Comparison of ENCODE assay signal across 15 cellular contexts in the genomic region with DNA sequence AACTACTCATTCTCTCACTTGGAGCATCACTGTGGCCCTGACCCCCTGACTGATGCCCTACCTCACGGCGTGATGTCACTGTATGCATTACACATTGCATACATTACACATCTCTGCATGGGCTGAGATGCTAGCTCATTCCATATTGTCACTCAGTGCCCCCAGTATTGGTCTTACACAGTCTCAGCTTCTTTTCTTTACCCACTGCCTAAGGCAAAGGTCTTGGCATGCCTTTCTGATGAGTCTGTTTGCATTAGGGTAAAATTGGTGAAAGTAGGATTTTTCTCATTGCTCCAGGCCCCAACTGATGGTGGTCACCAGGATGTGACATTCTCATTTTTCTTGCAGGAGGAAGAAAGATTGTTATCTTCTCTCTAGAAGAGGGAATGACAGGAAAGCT.
A peak's percentile ranks its signal among the peaks of the same experiment; 100 is the strongest.
DNase-seq lines count a peak whose midpoint lies in the region; ATAC-seq lines count a peak whose summit lies in the region.
"Had no signal": no experiment of that assay in that cellular context is flagged by ENCODE, and none has a peak within 500 bp of the region (broad histone marks: within the 10 kb centered on the region; RNA-seq: fewer than 3 reads in every experiment).

No MANE protein-coding gene starts in this region.

- peak overlapping the region; percentile 72 for H4K91ac ChIP-seq in trophoblast cell (ENCODE audit: low read depth, low read length)

- H2BK120ac ChIP-seq in trophoblast cell (ENCODE audit: insufficient read depth, low read length, poor library complexity) = peak overlapping the region; percentile 67

- peak overlapping the region; percentile 22 for H2BK5ac ChIP-seq in trophoblast cell (ENCODE audit: low read depth, low read length, poor library complexity)

- H3K18ac ChIP-seq in trophoblast cell (ENCODE audit: low read length) = peak overlapping the region; percentile 38

- no peak overlapping the region for H3K4me2 ChIP-seq in trophoblast cell (ENCODE audit: low read length)
- H3K4me2 ChIP-seq: KMS-11, PC-9 had no signal

- peak overlapping the region; percentile 93 for H2BK12ac ChIP-seq in trophoblast cell (ENCODE audit: low read length)

- H3K36me3 ChIP-seq in trophoblast cell (ENCODE audit: control insufficient read depth in 1 of 2, insufficient read depth in 2 of 2, low read length in 2 of 2) = no peaks in the 10 kb centered on the region

- peak overlapping the region; percentile 35 for H2AFZ ChIP-seq in trophoblast cell (ENCODE audit: insufficient read depth, low read length, poor library complexity)
- H2AFZ ChIP-seq: PC-9 had no signal

- H4K8ac ChIP-seq in trophoblast cell (ENCODE audit: low read depth, low read length) = peak overlapping the region; percentile 15

- no peaks in the 10 kb centered on the region for H3K4me1 Mint-ChIP-seq in naive thymus-derived CD8-positive, alpha-beta T cell

- ATAC-seq in GM18867 (IDR thresholded peaks at IDR 0.05; ENCODE audit: unreplicated experiment) = no peak
- no peak for ATAC-seq in naive thymus-derived CD8-positive, alpha-beta T cell
- ATAC-seq: SK-N-SH treated with all-trans-retinoic acid at 6 μM for 48 hours had no signal

- peaks cover 2% of the 10 kb centered on the region for H3K79me2 ChIP-seq in trophoblast cell (ENCODE audit: control insufficient read depth, insufficient read depth, low read length, poor library complexity)

- H3K4me1 ChIP-seq in trophoblast cell (ENCODE audit: control insufficient read depth in 1 of 2, insufficient read depth in 2 of 2, low read length in 2 of 2) = peaks cover 6 to 9% of the 10 kb centered on the region in 2 experiments

- H3K23ac ChIP-seq in trophoblast cell (ENCODE audit: low read length) = no peak overlapping the region

- no peak overlapping the region for H3K4me3 ChIP-seq in trophoblast cell (ENCODE audit: low read depth, low read length)
- H3K4me3 ChIP-seq: PC-9 had no signal

- no peak overlapping the region for H3K27ac Mint-ChIP-seq in naive thymus-derived CD8-positive, alpha-beta T cell

- H3K36me3 Mint-ChIP-seq in naive thymus-derived CD8-positive, alpha-beta T cell = no peaks in the 10 kb centered on the region

- H4K12ac ChIP-seq in trophoblast cell (ENCODE audit: low read depth, low read length) = no peak overlapping the region

- H3K4ac ChIP-seq in trophoblast cell (ENCODE audit: low read depth, low read length) = no peak overlapping the region

- no peak overlapping the region for H3K9ac ChIP-seq in trophoblast cell (ENCODE audit: low read length)
- H3K9ac ChIP-seq: KMS-11 had no signal

- H3K27ac ChIP-seq in trophoblast cell (ENCODE audit: low read depth, low read length) = peak overlapping the region; percentile 43
- H3K27ac ChIP-seq: KMS-11, PC-9 had no signal

- peak overlapping the region; percentile 27 for H2AK5ac ChIP-seq in trophoblast cell (ENCODE audit: low read length)

- POLR2A ChIA-PET in naive thymus-derived CD8-positive, alpha-beta T cell (lab: Charles Lee) = no interaction called here

- peaks cover 0 to 21% (median 2%) of the 10 kb centered on the region in 9 donors for H3K9me3 Mint-ChIP-seq in naive thymus-derived CD8-positive, alpha-beta T cell

- WGBS in trophoblast cell (ENCODE audit: extremely low coverage, insufficient coverage, insufficient read length) = no CpG with 5 or more reads among the region's 2 CpGs

- H3K14ac ChIP-seq in trophoblast cell (ENCODE audit: low read length) = peak overlapping the region; percentile 77

- H3K27me3 ChIP-seq in trophoblast cell (ENCODE audit: insufficient read depth, low read length) = no peaks in the 10 kb centered on the region

- H3K79me1 ChIP-seq in trophoblast cell (ENCODE audit: low read length) = peaks cover 8% of the 10 kb centered on the region

- DNase-seq in EL (peak; percentile 34), LHCN-M2 (ENCODE audit: low read depth) (peak; percentile 11), astrocyte of the hippocampus (ENCODE audit: low read depth, low spot score) (peak; percentile 44), trophoblast cell (peak; percentile 82 to 92), DMS79 (lab: John Stamatoyannopoulos, UW) (no peak)
- DNase-seq in naive thymus-derived CD8-positive, alpha-beta T cell = no peak
- DNase-seq: DND-41, MM.1S, NCI-H1105, NCI-H1694 treated with DMSO at 0.1 percent for 48 hours, PC-9, Right ventricle myocardium superior had no signal

- no peaks in the 10 kb centered on the region for H3K9me3 ChIP-seq in trophoblast cell (ENCODE audit: insufficient read depth, low read depth, low read length)

- H3K4me3 Mint-ChIP-seq in naive thymus-derived CD8-positive, alpha-beta T cell = no peak overlapping the region

- peaks cover 0 to 7% (median 2%) of the 10 kb centered on the region in 5 donors for H3K27me3 Mint-ChIP-seq in naive thymus-derived CD8-positive, alpha-beta T cell

Comparison
In these comparisons a context has a peak if more than half of its experiments do, and no peak if none do; other contexts are left out.
1. DNase-seq: peak in EL (single experiment), LHCN-M2 (single experiment), astrocyte of the hippocampus (single experiment) and trophoblast cell (2 of 2); none in naive thymus-derived CD8-positive, alpha-beta T cell (0 of 10) and DMS79 (single experiment).